Comparison of ENCODE assay signal across 23 cellular contexts in genomic region chr14:104989236-104989950, GRCh38. TPM values are rescaled to one million over a fixed set of nuclear protein-coding genes. Genes with fewer than 3 reads are reported as not detected.
"Had no signal": no experiment of that assay in that cellular context is flagged by ENCODE, and none has a peak within 500 bp of the region (broad histone marks: within the 10 kb centered on the region; RNA-seq: fewer than 3 reads in every experiment).

No MANE protein-coding gene starts in this region.

- ATAC-seq: left lobe of liver; mucosa of descending colon; natural killer cell treated with Interleukin-12 subunit alpha and Interleukin-12 subunit beta and Interleukin-15 and Interleukin-18, amount 100 ng/mL, for 72 hours; stimulated activated memory B cell treated with anti-CD40 and anti-IgM and Interleukin-4, amounts not matched to agents 10 μg/mL and 1 μg/mL and 100 μg/mL, for 72 hours; stimulated activated naive CD8-positive, alpha-beta T cell treated with anti-CD3 and anti-CD28 coated beads, Interleukin-15, Interleukin-2, amounts not matched to agents 100 U/mL and 50 U/mL, for 24 hours had no signal

- H3K36me3 Mint-ChIP-seq: naive B cell; natural killer cell treated with Interleukin-12 subunit alpha and Interleukin-12 subunit beta and Interleukin-15 and Interleukin-18, amount 100 ng/mL, for 72 hours had no signal

- H3K9ac ChIP-seq: neural progenitor cell had no signal

- H3K27ac ChIP-seq: colonic mucosa, esophagus squamous epithelium, neural progenitor cell, prostate gland, right atrium auricular region, sigmoid colon, testis, tibial nerve, upper lobe of left lung had no signal

- H3K9me3 Mint-ChIP-seq: dendritic cell treated with granulocyte-macrophage colony-stimulating factor and Interleukin-4, amounts not matched to agents 40 ng/mL and 50 ng/mL, for 4 days; mesothelial cell of epicardium; natural killer cell treated with Interleukin-12 subunit alpha and Interleukin-12 subunit beta and Interleukin-15 and Interleukin-18, amount 100 ng/mL, for 72 hours; stimulated activated memory B cell treated with anti-CD40 and anti-IgM and Interleukin-4, amounts not matched to agents 10 μg/mL and 1 μg/mL and 100 μg/mL, for 72 hours had no signal

- DNase-seq: colonic mucosa; effector CD8-positive, alpha-beta T cell; esophagus squamous epithelium; head of caudate nucleus; kidney; mesenchymal stem cell; mucosa of descending colon; naive B cell; sigmoid colon; stimulated activated CD4-positive, alpha-beta T cell treated with anti-CD3 and anti-CD28 coated beads, Interleukin-4, amount 100 ng/mL, for 4 hours; stimulated activated naive CD8-positive, alpha-beta T cell treated with anti-CD3 and anti-CD28 coated beads, Interleukin-15, Interleukin-2, amounts not matched to agents 100 U/mL and 50 U/mL, for 24 hours; substantia nigra; testis; upper lobe of left lung had no signal

- H3K9me3 ChIP-seq: colonic mucosa, esophagus squamous epithelium, mucosa of descending colon, prostate gland, right atrium auricular region, sigmoid colon, testis, tibial nerve, upper lobe of left lung had no signal

- H3K4me2 ChIP-seq: neural progenitor cell had no signal

- H3K4me1 ChIP-seq: neural progenitor cell had no signal

- H3K4me3 ChIP-seq: colonic mucosa, esophagus squamous epithelium, mucosa of descending colon, neural progenitor cell, prostate gland, right atrium auricular region, sigmoid colon, testis, tibial nerve, upper lobe of left lung had no signal

- H3K36me3 ChIP-seq: colonic mucosa, neural progenitor cell, prostate gland had no signal

- H3K27ac Mint-ChIP-seq: dendritic cell treated with granulocyte-macrophage colony-stimulating factor and Interleukin-4, amounts not matched to agents 40 ng/mL and 50 ng/mL, for 4 days; mesothelial cell of epicardium; natural killer cell treated with Interleukin-12 subunit alpha and Interleukin-12 subunit beta and Interleukin-15 and Interleukin-18, amount 100 ng/mL, for 72 hours; neural progenitor cell; stimulated activated memory B cell treated with anti-CD40 and anti-IgM and Interleukin-4, amounts not matched to agents 10 μg/mL and 1 μg/mL and 100 μg/mL, for 72 hours had no signal

- H3K4me3 Mint-ChIP-seq: dendritic cell treated with granulocyte-macrophage colony-stimulating factor and Interleukin-4, amounts not matched to agents 40 ng/mL and 50 ng/mL, for 4 days; mesothelial cell of epicardium; natural killer cell treated with Interleukin-12 subunit alpha and Interleukin-12 subunit beta and Interleukin-15 and Interleukin-18, amount 100 ng/mL, for 72 hours; neural progenitor cell; stimulated activated memory B cell treated with anti-CD40 and anti-IgM and Interleukin-4, amounts not matched to agents 10 μg/mL and 1 μg/mL and 100 μg/mL, for 72 hours had no signal

- H3K27me3 ChIP-seq: colonic mucosa, esophagus squamous epithelium, neural progenitor cell, right atrium auricular region, sigmoid colon, testis, tibial nerve, upper lobe of left lung had no signal

RNA-seq across cellular contexts. Expression of gene AHNAK2, which starts 11.2 kb away (rescaled TPM):
- total RNA-seq: natural killer cell treated with Interleukin-12 subunit alpha and Interleukin-12 subunit beta and Interleukin-15 and Interleukin-18, amount 100 ng/mL, for 72 hours had no signal
